ENCODE assay signal across 2 cellular contexts in the genomic region with DNA sequence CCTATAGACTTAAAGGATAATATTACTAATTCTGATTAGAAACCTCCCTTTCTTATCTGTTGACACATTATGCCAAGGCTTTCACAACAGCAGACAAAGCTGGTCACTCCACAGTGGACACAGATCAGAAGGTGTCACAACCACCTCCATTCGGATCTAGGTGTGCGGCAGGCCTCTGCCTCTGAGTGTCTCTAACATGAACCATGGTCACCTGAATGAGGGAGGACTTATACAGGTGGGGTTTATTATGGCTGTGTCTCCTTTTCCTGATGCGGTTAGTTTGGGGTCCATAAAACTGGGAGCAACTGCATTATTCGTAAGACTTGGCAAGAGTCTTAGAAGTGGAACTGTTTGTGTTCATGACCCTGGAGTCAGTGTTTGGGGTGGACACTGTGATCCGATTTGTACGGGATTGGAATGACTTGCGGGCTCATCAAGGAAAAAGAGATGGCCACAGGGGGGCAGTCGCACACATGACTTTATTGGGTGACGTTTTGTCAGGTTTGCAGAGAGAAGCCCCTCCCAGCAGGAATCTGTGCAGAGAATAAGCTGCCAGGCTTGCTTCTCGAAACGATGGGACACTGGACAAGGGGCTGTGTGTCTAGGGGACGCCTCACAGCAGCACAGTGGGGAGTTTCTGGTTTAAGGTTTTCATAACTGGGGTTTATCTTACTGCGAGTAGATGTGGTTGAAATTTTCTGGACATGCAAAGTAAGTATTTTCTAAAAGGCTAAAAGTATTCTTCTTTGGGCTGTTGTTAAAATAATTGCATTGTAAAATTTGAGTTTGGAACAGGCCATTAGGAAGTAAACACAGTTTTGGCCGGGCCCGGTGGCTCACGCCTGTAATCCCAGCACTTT.
A peak's percentile ranks its signal among the peaks of the same experiment; 100 is the strongest.
TF ChIP-seq lines count a peak whose summit lies in the region.

No MANE protein-coding gene starts in this region.

TF ChIP-seq in HCT116, 20 proteins besides CTCF, POLR2A, EP300 and RAD21:
- TF ChIP-seq TCF7L2 (IDR thresholded peaks at IDR 0.05; ENCODE audit: borderline replicate concordance, extremely low read depth, insufficient read depth, insufficient read length) (peak; percentile 33), SIN3A (IDR thresholded peaks at IDR 0.05; ENCODE audit: low read depth) (no peak), CBX3 (IDR thresholded peaks at IDR 0.05; ENCODE audit: low read depth) (no peak), SP1 (IDR thresholded peaks at IDR 0.05; ENCODE audit: low read depth) (no peak), CEBPB (IDR thresholded peaks at IDR 0.05; ENCODE audit: low read depth) (no peak), ELF1 (IDR thresholded peaks at IDR 0.05; ENCODE audit: borderline replicate concordance, low read depth) (no peak)
- TF ChIP-seq, protein P1, sequence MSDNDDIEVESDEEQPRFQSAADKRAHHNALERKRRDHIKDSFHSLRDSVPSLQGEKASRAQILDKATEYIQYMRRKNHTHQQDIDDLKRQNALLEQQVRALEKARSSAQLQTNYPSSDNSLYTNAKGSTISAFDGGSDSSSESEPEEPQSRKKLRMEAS (IDR thresholded peaks at IDR 0.05) = no peak

TF ChIP-seq in endothelial cell of umbilical vein, 7 proteins besides CTCF, POLR2A, EP300 and RAD21:
- TF ChIP-seq FOS (IDR thresholded peaks at IDR 0.05; ENCODE audit: borderline replicate concordance, insufficient read depth, low read length) (no peak), POLR2AphosphoS5 (IDR thresholded peaks at IDR 0.05; ENCODE audit: insufficient read depth, low read depth, low read length) (no peak), EZH2 (IDR thresholded peaks at IDR 0.05; ENCODE audit: borderline replicate concordance, low read depth, low read length, severe bottlenecking) (no peak), MYC (IDR thresholded peaks at IDR 0.05; ENCODE audit: low read depth, low read length) (no peak), GATA2 (IDR thresholded peaks at IDR 0.05; ENCODE audit: insufficient read depth, insufficient read length, low read depth, low read length) (no peak), JUN (IDR thresholded peaks at IDR 0.05; ENCODE audit: borderline replicate concordance, insufficient read depth, insufficient read length, low read depth) (no peak)
- TF ChIP-seq, protein P1 (IDR thresholded peaks at IDR 0.05; ENCODE audit: insufficient read depth, insufficient read length) = no peak
